Comparison of ENCODE assay signal across 19 cellular contexts in the genomic region with DNA sequence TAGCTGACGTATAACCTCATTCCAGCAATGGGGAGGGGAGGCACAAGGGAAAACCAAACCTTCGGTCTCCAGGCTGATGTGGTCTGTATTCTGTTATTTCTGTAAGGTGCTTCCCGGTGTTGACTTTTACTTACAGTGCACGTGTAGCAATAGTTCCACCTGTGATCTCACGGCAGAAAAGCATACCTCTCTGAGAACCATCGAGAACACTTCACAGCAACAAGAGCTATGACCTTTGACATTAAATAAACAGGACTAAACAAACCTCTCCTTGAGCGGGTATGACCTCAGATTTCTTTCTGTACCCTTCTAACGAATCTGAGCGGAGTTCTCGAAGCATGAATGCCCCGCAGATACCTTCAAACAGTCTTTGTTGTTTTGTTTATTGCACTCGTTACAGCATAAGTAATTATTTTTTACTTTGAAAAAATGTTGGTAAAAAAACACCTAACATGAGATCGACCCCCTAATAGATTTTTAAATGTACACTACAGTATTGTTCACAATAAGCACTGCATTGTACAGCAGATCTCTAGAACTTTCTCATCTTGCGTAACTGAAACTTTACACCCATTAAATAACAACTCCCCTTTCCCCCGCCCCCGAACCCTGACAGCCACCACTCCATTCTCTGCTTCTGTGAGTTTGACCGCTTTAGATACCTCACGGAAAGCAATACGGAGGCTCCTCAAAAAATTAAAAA.
DNase-seq lines count a peak whose midpoint lies in the region; ATAC-seq, FAIRE-seq and TF ChIP-seq lines count a peak whose summit lies in the region.
"Had no signal": no experiment of that assay in that cellular context is flagged by ENCODE, and none has a peak within 500 bp of the region (broad histone marks: within the 10 kb centered on the region; RNA-seq: fewer than 3 reads in every experiment).

No MANE protein-coding gene starts in this region.

- POLR2A ChIA-PET in activated CD4-positive, alpha-beta T cell treated with anti-CD3 and anti-CD28 coated beads for 36 hours (lab: Charles Lee) = no interaction called here

- H3K27me3 ChIP-seq in small intestine (ENCODE audit: control insufficient read depth in 2 of 2, insufficient read depth in 2 of 2, low read length in 2 of 2) (peaks cover 0 to 3% of the 10 kb centered on the region in 2 donors), vagina (no peaks in the 10 kb centered on the region)
- H3K27me3 ChIP-seq: BLaER1 treated with 17β-estradiol and CSF1 and Interleukin-3, amounts not matched to agents 10 nM and 100 nM had no signal

- WGBS in small intestine, 3 donors = 30 to 51% (median 50%) methylated on average over 19 of the region's 19 CpGs

- FAIRE-seq in kidney (lab: Jason Lieb, UNC) (no peak), small intestine (lab: Jason Lieb, UNC) (no peak)
- FAIRE-seq: GM12892, RCC 7860 had no signal

- H3K4me1 ChIP-seq in kidney (ENCODE audit: control insufficient read depth in 1 of 2, insufficient read depth in 1 of 2, low read depth in 1 of 2, low read length in 2 of 2) (peaks cover 0 to 6% of the 10 kb centered on the region in 2 donors), small intestine (ENCODE audit: control insufficient read depth in 2 of 2, insufficient read depth in 1 of 2, low read depth in 1 of 2, low read length in 1 of 2) (peaks cover 0 to 2% of the 10 kb centered on the region in 2 donors), vagina (peaks cover 11% of the 10 kb centered on the region)

- intact Hi-C loops in activated CD4-positive, alpha-beta T cell treated with anti-CD3 and anti-CD28 coated beads for 36 hours (cut with DNase I, micrococcal nuclease) = loop anchor here (10.0 kb wide), 6 partner anchors 238 to 758 kb away; no protein-coding TSS in a partner anchor
- intact Hi-C loops in kidney (cut with DNase I) (no loop called here), vagina (cut with DNase I) (no loop called here)

- H3K4me3 Mint-ChIP-seq in activated CD4-positive, alpha-beta T cell treated with anti-CD3 and anti-CD28 coated beads for 36 hours = no peak overlapping the region

- peaks cover 38% of the 10 kb centered on the region for H3K4me1 Mint-ChIP-seq in activated CD4-positive, alpha-beta T cell treated with anti-CD3 and anti-CD28 coated beads for 36 hours

- H3K27ac Mint-ChIP-seq in activated CD4-positive, alpha-beta T cell treated with anti-CD3 and anti-CD28 coated beads for 36 hours = no peak overlapping the region

- H3K9me3 ChIP-seq in kidney (ENCODE audit: control insufficient read depth in 1 of 2, low read length in 2 of 2) = no peaks in the 10 kb centered on the region
- no peaks in the 10 kb centered on the region for H3K9me3 ChIP-seq in small intestine (ENCODE audit: control insufficient read depth, low read depth)
- H3K9me3 ChIP-seq in vagina = no peaks in the 10 kb centered on the region

- no peaks in the 10 kb centered on the region for H3K36me3 ChIP-seq in kidney (ENCODE audit: control insufficient read depth in 1 of 2, insufficient read depth in 2 of 2, low read length in 2 of 2)
- no peaks in the 10 kb centered on the region for H3K36me3 ChIP-seq in small intestine (ENCODE audit: control insufficient read depth in 2 of 2, insufficient read depth in 2 of 2, low read length in 2 of 2)
- H3K36me3 ChIP-seq in vagina = no peaks in the 10 kb centered on the region
- H3K36me3 ChIP-seq: BLaER1 treated with 17β-estradiol and CSF1 and Interleukin-3, amounts not matched to agents 10 nM and 100 nM had no signal

- no peak for ATAC-seq in activated CD4-positive, alpha-beta T cell treated with anti-CD3 and anti-CD28 coated beads for 36 hours
- ATAC-seq in HG02852 (IDR thresholded peaks at IDR 0.05; ENCODE audit: unreplicated experiment) = no peak

- CTCF ChIA-PET in activated CD4-positive, alpha-beta T cell treated with anti-CD3 and anti-CD28 coated beads for 36 hours (lab: Charles Lee) = interaction anchor here (0.7 to 1.3 kb wide), 3 partner anchors 10 to 21 kb away, joined by 3 read pairs; no protein-coding TSS in a partner anchor

- H3K27ac ChIP-seq in kidney (ENCODE audit: low read depth in 2 of 2, low read length in 2 of 2) (no peak overlapping the region), small intestine (ENCODE audit: low read depth in 1 of 2, low read length in 1 of 2) (no peak overlapping the region), vagina (no peak overlapping the region)
- H3K27ac ChIP-seq: BLaER1 treated with 17β-estradiol and CSF1 and Interleukin-3, amounts not matched to agents 10 nM and 100 nM; KMS-11 had no signal

- no peak for TF ChIP-seq CTCF in kidney (IDR thresholded peaks at IDR 0.05; ENCODE audit: borderline replicate concordance, extremely low read depth, insufficient read depth)
- TF ChIP-seq CTCF in vagina (IDR thresholded peaks at IDR 0.05) = no peak

- peaks cover 11% of the 10 kb centered on the region for H3K36me3 Mint-ChIP-seq in activated CD4-positive, alpha-beta T cell treated with anti-CD3 and anti-CD28 coated beads for 36 hours (ENCODE audit: low read depth)

- peak; percentile 29 for DNase-seq in activated CD4-positive, alpha-beta T cell treated with anti-CD3 and anti-CD28 coated beads for 36 hours
- DNase-seq in activated CD4-positive, alpha-beta T cell treated with anti-CD3 and anti-CD28 coated beads for 4 hours = no peak
- DNase-seq in HuH-7 (ENCODE audit: low spot score) = peak; percentile 58
- DNase-seq in kidney = no peak
- DNase-seq in small intestine = peak; percentile 2
- no peak for DNase-seq in NCI-H146 treated with DMSO at 0.1 percent for 48 hours (lab: John Stamatoyannopoulos, UW; ENCODE audit: unreplicated experiment)
- DNase-seq in vagina (ENCODE audit: extremely low spot score in 2 of 2) = no peak
- DNase-seq: 8988T, DND-41, GDM1, NCI-H1105, NCI-H1930, NCI-H2171 treated with DMSO at 0.1 percent for 48 hours, NCI-H510A had no signal

- peaks cover 8% of the 10 kb centered on the region for H3K9me3 Mint-ChIP-seq in activated CD4-positive, alpha-beta T cell treated with anti-CD3 and anti-CD28 coated beads for 36 hours (ENCODE audit: low read depth)

- H3K9ac ChIP-seq in kidney (ENCODE audit: low read length in 2 of 2) = peak overlapping the region in 1 of 2 donors; percentile 7
- H3K9ac ChIP-seq: BLaER1 treated with 17β-estradiol and CSF1 and Interleukin-3, amounts not matched to agents 10 nM and 100 nM; KMS-11 had no signal

- H3K4me3 ChIP-seq in kidney (ENCODE audit: low read length in 2 of 2) (peak overlapping the region; percentile 3 to 43), small intestine (ENCODE audit: low read depth in 1 of 2, low read length in 2 of 2) (no peak overlapping the region), vagina (no peak overlapping the region)
- H3K4me3 ChIP-seq: BLaER1 treated with 17β-estradiol and CSF1 and Interleukin-3, amounts not matched to agents 10 nM and 100 nM had no signal

- H3K27me3 Mint-ChIP-seq in activated CD4-positive, alpha-beta T cell treated with anti-CD3 and anti-CD28 coated beads for 36 hours = no peaks in the 10 kb centered on the region

- TF ChIP-seq POLR2A in vagina (IDR thresholded peaks at IDR 0.05) = no peak

Comparison
In these comparisons a context has a peak if more than half of its experiments do, and no peak if none do; other contexts are left out.
1. DNase-seq: peak in activated CD4-positive, alpha-beta T cell treated with anti-CD3 and anti-CD28 coated beads for 36 hours (single experiment), HuH-7 (single experiment) and small intestine (single experiment); none in activated CD4-positive, alpha-beta T cell treated with anti-CD3 and anti-CD28 coated beads for 4 hours (0 of 2), kidney (single experiment), NCI-H146 treated with DMSO at 0.1 percent for 48 hours (single experiment) and vagina (0 of 2).
2. H3K4me3 ChIP-seq: peak in kidney (2 of 2); none in small intestine (0 of 2) and vagina (0 of 2).
3. intact Hi-C loops: an anchor here in activated CD4-positive, alpha-beta T cell treated with anti-CD3 and anti-CD28 coated beads for 36 hours (10.0 kb wide); none called in kidney and vagina.